ENCODE assay signal across 9 cellular contexts in the genomic region with DNA sequence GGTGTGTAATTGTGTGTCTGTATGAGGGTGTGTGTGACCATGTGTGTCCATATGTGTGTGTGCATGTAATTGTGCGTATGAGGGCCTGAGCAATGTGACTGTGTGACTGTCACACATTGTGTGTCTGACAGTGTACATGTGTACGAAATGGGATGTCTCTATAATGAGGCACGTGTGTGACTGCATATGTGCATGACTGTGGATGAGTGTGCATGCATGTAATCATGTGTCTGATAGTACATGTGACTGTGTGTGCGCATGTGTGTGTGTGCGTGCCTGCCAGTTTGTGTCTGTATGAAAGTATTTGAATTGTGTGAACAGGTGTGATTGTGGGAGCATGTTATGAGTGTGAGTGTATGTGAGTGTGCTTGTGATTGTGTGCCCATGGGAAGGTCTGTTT. TPM values are rescaled to one million over a fixed set of nuclear protein-coding genes. Genes with fewer than 3 reads are reported as not detected.
"Had no signal": no experiment of that assay in that cellular context is flagged by ENCODE, and none has a peak within 500 bp of the region (broad histone marks: within the 10 kb centered on the region; RNA-seq: fewer than 3 reads in every experiment).

No MANE protein-coding gene starts in this region.

- H3K4me1 ChIP-seq: HAP-1 had no signal

- DNase-seq: H7, HFFc6, IMR-90, KBM-7 had no signal

- H3K27ac ChIP-seq: HL-60 had no signal

- H3K4me3 ChIP-seq: GM23338, HAP-1 had no signal

- H2AFZ ChIP-seq: GM23338 had no signal

- H3K36me3 ChIP-seq: HAP-1 had no signal

- H3K9me3 ChIP-seq: HAP-1 had no signal

- ATAC-seq: GM23338 had no signal

- H3K4me2 ChIP-seq: GM23338 had no signal

RNA-seq across cellular contexts. Expression of a gene that starts 2.2 kb away (rescaled TPM):
- total RNA-seq: GM23338, H4, H7, HFFc6, HT1080, IMR-90 had no signal
- polyA plus RNA-seq: GM23338, IMR-90 had no signal
